In the genomic region with DNA sequence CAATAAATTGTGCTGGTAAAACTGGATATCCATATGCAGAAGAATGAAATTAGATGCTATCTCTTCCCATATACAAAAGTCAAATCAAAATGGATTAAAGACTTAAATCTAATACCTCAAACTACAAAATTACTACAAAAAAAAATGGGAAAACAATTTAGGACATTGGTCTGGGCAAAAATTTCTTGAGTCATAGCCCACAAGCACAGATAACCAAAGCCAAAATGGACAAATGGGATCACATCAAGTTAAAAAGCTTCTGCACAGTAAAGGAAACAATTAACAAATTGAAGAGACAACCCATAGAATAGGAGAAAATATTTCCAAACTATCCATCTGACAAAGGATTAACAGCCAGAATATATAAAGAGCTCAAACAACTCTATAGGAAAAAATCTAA, we compare ENCODE assay signal across 2 cellular contexts.
TF ChIP-seq lines count a peak whose summit lies in the region.

No MANE protein-coding gene starts in this region.

TF ChIP-seq in SK-N-SH, 30 proteins besides CTCF, POLR2A, EP300 and RAD21 (continued from another document):
- TF ChIP-seq MAX (IDR thresholded peaks at IDR 0.05; ENCODE audit: low read depth) (no peak), FOSL2 (IDR thresholded peaks at IDR 0.05; ENCODE audit: borderline replicate concordance, low read depth) (no peak)

TF ChIP-seq in SK-N-SH treated with all-trans-retinoic acid at 6 μM for 48 hours, 23 proteins besides CTCF, POLR2A, EP300 and RAD21 (continued from another document):
- TF ChIP-seq, protein P1, sequence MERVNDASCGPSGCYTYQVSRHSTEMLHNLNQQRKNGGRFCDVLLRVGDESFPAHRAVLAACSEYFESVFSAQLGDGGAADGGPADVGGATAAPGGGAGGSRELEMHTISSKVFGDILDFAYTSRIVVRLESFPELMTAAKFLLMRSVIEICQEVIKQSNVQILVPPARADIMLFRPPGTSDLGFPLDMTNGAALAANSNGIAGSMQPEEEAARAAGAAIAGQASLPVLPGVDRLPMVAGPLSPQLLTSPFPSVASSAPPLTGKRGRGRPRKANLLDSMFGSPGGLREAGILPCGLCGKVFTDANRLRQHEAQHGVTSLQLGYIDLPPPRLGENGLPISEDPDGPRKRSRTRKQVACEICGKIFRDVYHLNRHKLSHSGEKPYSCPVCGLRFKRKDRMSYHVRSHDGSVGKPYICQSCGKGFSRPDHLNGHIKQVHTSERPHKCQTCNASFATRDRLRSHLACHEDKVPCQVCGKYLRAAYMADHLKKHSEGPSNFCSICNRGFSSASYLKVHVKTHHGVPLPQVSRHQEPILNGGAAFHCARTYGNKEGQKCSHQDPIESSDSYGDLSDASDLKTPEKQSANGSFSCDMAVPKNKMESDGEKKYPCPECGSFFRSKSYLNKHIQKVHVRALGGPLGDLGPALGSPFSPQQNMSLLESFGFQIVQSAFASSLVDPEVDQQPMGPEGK (CRISPR knock-in tag; IDR thresholded peaks at IDR 0.05; ENCODE audit: borderline replicate concordance): no peak
- TF ChIP-seq, protein P2, sequence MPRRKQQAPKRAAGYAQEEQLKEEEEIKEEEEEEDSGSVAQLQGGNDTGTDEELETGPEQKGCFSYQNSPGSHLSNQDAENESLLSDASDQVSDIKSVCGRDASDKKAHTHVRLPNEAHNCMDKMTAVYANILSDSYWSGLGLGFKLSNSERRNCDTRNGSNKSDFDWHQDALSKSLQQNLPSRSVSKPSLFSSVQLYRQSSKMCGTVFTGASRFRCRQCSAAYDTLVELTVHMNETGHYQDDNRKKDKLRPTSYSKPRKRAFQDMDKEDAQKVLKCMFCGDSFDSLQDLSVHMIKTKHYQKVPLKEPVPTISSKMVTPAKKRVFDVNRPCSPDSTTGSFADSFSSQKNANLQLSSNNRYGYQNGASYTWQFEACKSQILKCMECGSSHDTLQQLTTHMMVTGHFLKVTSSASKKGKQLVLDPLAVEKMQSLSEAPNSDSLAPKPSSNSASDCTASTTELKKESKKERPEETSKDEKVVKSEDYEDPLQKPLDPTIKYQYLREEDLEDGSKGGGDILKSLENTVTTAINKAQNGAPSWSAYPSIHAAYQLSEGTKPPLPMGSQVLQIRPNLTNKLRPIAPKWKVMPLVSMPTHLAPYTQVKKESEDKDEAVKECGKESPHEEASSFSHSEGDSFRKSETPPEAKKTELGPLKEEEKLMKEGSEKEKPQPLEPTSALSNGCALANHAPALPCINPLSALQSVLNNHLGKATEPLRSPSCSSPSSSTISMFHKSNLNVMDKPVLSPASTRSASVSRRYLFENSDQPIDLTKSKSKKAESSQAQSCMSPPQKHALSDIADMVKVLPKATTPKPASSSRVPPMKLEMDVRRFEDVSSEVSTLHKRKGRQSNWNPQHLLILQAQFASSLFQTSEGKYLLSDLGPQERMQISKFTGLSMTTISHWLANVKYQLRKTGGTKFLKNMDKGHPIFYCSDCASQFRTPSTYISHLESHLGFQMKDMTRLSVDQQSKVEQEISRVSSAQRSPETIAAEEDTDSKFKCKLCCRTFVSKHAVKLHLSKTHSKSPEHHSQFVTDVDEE (CRISPR knock-in tag; IDR thresholded peaks at IDR 0.05): no peak
- no peak for TF ChIP-seq BACH2 (CRISPR knock-in tag; IDR thresholded peaks at IDR 0.05; ENCODE audit: borderline replicate concordance)
- TF ChIP-seq ARNTL (CRISPR knock-in tag; IDR thresholded peaks at IDR 0.05; ENCODE audit: borderline replicate concordance, low read depth): no peak
- no peak for TF ChIP-seq ESRRG (CRISPR knock-in tag; IDR thresholded peaks at IDR 0.05)
TF ChIP-seq in SK-N-SH treated with all-trans-retinoic acid at 6 μM for 48 hours: peak in this region for 0.
